ENCODE assay signal across 9 cellular contexts in the genomic region with DNA sequence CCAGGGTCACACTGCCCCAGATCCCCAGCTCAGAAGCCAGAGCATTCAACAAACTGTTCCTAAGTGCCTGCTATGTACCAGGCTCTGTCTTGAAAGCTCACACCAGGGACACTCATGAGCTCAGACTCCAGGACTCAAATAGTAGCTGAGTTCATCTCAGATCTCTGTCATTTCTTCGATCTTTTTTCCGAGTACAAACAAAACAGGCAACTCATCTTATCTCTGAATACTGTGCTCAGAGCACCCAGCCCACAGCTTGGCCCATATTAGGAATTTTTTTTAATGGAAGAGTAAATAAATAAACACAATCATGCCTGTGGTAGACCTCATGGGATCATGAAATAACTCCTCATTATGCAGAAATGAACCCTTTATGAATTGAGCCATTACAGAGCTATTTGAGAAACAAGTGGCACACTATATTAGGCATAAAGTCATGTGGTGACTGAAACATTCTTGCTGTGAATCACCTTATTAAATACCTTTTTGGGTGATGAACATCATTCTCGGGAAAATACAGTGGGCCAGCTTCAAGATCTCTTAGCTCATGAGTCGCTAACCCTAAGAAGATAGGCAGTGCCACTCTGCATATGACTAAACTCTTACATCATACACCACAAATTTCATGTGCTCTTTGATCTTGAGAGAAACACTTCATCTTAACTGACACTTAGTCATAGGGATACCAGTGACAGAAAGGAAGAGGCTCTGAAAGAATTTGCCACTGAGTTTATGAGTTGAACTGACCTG. TPM values are rescaled to one million over a fixed set of nuclear protein-coding genes. Genes with fewer than 3 reads are reported as not detected.
DNase-seq lines count a peak whose midpoint lies in the region; ATAC-seq, FAIRE-seq and TF ChIP-seq lines count a peak whose summit lies in the region.
"Had no signal": no experiment of that assay in that cellular context is flagged by ENCODE, and none has a peak within 500 bp of the region (broad histone marks: within the 10 kb centered on the region; RNA-seq: fewer than 3 reads in every experiment).

No MANE protein-coding gene starts in this region.

- intact Hi-C loops in tibial artery (cut with DNase I; ENCODE audit: low total_unique reads) = no loop called here

- H3K4me1 ChIP-seq in tibial artery = peaks cover 0 to 11% (median 2%) of the 10 kb centered on the region in 4 donors

- H3K27ac ChIP-seq in tibial artery = peak overlapping the region; percentile 16 to 20

- H3K4me3 ChIP-seq in tibial artery = no peak overlapping the region

- no peaks in the 10 kb centered on the region for H3K9me3 ChIP-seq in tibial artery

- ATAC-seq in HG02884 (IDR thresholded peaks at IDR 0.05; ENCODE audit: unreplicated experiment) = peak; percentile 93

- FAIRE-seq in RCC 7860 (lab: Jason Lieb, UNC) = peak; percentile 97

- no peaks in the 10 kb centered on the region for H3K36me3 ChIP-seq in tibial artery

- H3K27me3 ChIP-seq in tibial artery = no peaks in the 10 kb centered on the region

- peak; percentile 34 for DNase-seq in activated CD4-positive, alpha-beta T cell treated with anti-CD3 and anti-CD28 coated beads for 48 hours
- no peak for DNase-seq in activated CD4-positive, alpha-beta T cell treated with anti-CD3 and anti-CD28 coated beads, Interleukin-2, amount 50 U/mL, for 48 hours
- DNase-seq in RCC 7860 (ENCODE audit: low spot score) (peak; percentile 100), fibroblast of gingiva (ENCODE audit: low read depth) (peak; percentile 51), tibial artery (no peak), cerebellum (ENCODE audit: low spot score) (no peak)
- no peak for DNase-seq in effector CD8-positive, alpha-beta T cell (lab: John Stamatoyannopoulos, UW)

- TF ChIP-seq CTCF in tibial artery (IDR thresholded peaks at IDR 0.05) = no peak

RNA-seq across cellular contexts. Expression of gene SH3RF2, which starts 9.9 kb away (rescaled TPM):
- 0.09 TPM for total RNA-seq in cerebellum
- total RNA-seq: B cell had no signal

Comparison
In these comparisons a context has a peak if more than half of its experiments do, and no peak if none do; other contexts are left out.
1. DNase-seq: peak in activated CD4-positive, alpha-beta T cell treated with anti-CD3 and anti-CD28 coated beads for 48 hours (single experiment), RCC 7860 (single experiment) and fibroblast of gingiva (single experiment); none in activated CD4-positive, alpha-beta T cell treated with anti-CD3 and anti-CD28 coated beads, Interleukin-2, amount 50 U/mL, for 48 hours (0 of 2), tibial artery (0 of 2), effector CD8-positive, alpha-beta T cell (single experiment) and cerebellum (single experiment).